In genomic region chr12:25526778-25527177, GRCh38 we compare ENCODE assay signal across 31 cellular contexts. TPM values are rescaled to one million over a fixed set of nuclear protein-coding genes. Genes with fewer than 3 reads are reported as not detected.
"Had no signal": no experiment of that assay in that cellular context is flagged by ENCODE, and none has a peak within 500 bp of the region (broad histone marks: within the 10 kb centered on the region; RNA-seq: fewer than 3 reads in every experiment).

No MANE protein-coding gene starts in this region.

- H3K27me3 ChIP-seq: body of pancreas, breast epithelium had no signal

- H3K27me3 Mint-ChIP-seq: activated CD4-positive, alpha-beta T cell treated with anti-CD3 and anti-CD28 coated beads, Interleukin-2, amount 10 ng/mL, durations not matched to agents 24 days and 14 days; activated naive CD4-positive, alpha-beta T cell treated with anti-CD3 and anti-CD28 coated beads, Interleukin-2, amount 50 U/mL, for 24 hours; activated T-cell treated with anti-CD3 and anti-CD28 coated beads, Interleukin-2, amount 50 U/mL, for 24 hours had no signal

- H3K4me2 ChIP-seq: KMS-11, SK-N-SH had no signal

- H3K4me3 ChIP-seq: body of pancreas, breast epithelium, SJCRH30 had no signal

- H3K27ac Mint-ChIP-seq: activated CD4-positive, alpha-beta T cell treated with anti-CD3 and anti-CD28 coated beads, Interleukin-2, amount 10 ng/mL, durations not matched to agents 24 days and 14 days; activated CD8-positive, alpha-beta T cell treated with anti-CD3 and anti-CD28 coated beads, Interleukin-2, amount 10 ng/mL, durations not matched to agents 7 days and 5 days; activated naive CD4-positive, alpha-beta T cell treated with anti-CD3 and anti-CD28 coated beads, Interleukin-2, amount 50 U/mL, for 24 hours; activated naive CD8-positive, alpha-beta T cell treated with anti-CD3 and anti-CD28 coated beads, Interleukin-2, amount 10 ng/mL, durations not matched to agents 7 days and 5 days; activated T-cell treated with anti-CD3 and anti-CD28 coated beads, Interleukin-2, amount 50 U/mL, for 24 hours; activated T-helper 2 cell treated with anti-CD3 and anti-CD28 coated beads, Interferon-gamma antibody, Interleukin-2, Interleukin-4, amounts not matched to agents 10 μg/mL and 5 μg/mL and 100 μg/mL, durations not matched to agents 14 hours and 24 hours and 36 hours; T-helper 1 cell treated with Interleukin-12 subunit alpha and Interleukin-12 subunit beta and Interleukin-4 antibody, amounts not matched to agents 30 μg/mL and 1 μg/mL, for 36 hours; T-helper 2 cell treated with Interferon-gamma antibody and Interleukin-4, amounts not matched to agents 5 μg/mL and 100 μg/mL, for 36 hours had no signal

- H3K4me1 Mint-ChIP-seq: activated CD4-positive, alpha-beta T cell treated with anti-CD3 and anti-CD28 coated beads, Interleukin-2, amount 10 ng/mL, durations not matched to agents 24 days and 14 days; activated naive CD4-positive, alpha-beta T cell treated with anti-CD3 and anti-CD28 coated beads, Interleukin-2, amount 50 U/mL, for 24 hours; activated naive CD8-positive, alpha-beta T cell treated with anti-CD3 and anti-CD28 coated beads, Interleukin-2, amount 10 ng/mL, durations not matched to agents 7 days and 5 days had no signal

- DNase-seq: activated CD4-positive, alpha-beta T cell treated with anti-CD3 and anti-CD28 coated beads, Interleukin-2, amount 10 ng/mL, durations not matched to agents 24 days and 14 days; activated CD4-positive, alpha-beta T cell treated with anti-CD3 and anti-CD28 coated beads, Interleukin-2, amount 50 U/mL, for 4 hours; activated CD8-positive, alpha-beta T cell treated with anti-CD3 and anti-CD28 coated beads, Interleukin-2, amount 10 ng/mL, durations not matched to agents 7 days and 5 days; activated gamma-delta T cell; activated naive CD4-positive, alpha-beta T cell treated with Interleukin-2 at 50 U/mL for 16 hours; activated naive CD8-positive, alpha-beta T cell treated with anti-CD3 and anti-CD28 coated beads, Interleukin-2, amount 10 ng/mL, durations not matched to agents 7 days and 5 days; activated T-cell treated with anti-CD3 and anti-CD28 coated beads, Interleukin-2, amount 50 U/mL, for 24 hours; body of pancreas; NCI-H1092 treated with DMSO at 0.1 percent for 48 hours; NCI-H146; NCI-H187; NCI-H2029 treated with DMSO at 0.1 percent for 48 hours; NCI-H2107; NCI-H345; NCI-H510A; NCI-H526; NCI-H748 treated with DMSO at 0.1 percent for 48 hours; NK-92 treated with Interleukin-12 subunit alpha and Interleukin-12 subunit beta, amount 100 ng/mL, for 24 hours; PC-3; Right ventricle myocardium superior; SJCRH30; SK-N-SH had no signal

- H3K9me3 ChIP-seq: body of pancreas, breast epithelium, SJCRH30, SK-N-SH had no signal

- H3K9me2 ChIP-seq: SK-N-SH had no signal

- FAIRE-seq: astrocyte, TTC549 had no signal

- H3K9ac ChIP-seq: KMS-11, SK-N-SH had no signal

- H3K9me3 Mint-ChIP-seq: activated CD4-positive, alpha-beta T cell treated with anti-CD3 and anti-CD28 coated beads, Interleukin-2, amount 10 ng/mL, durations not matched to agents 24 days and 14 days; activated naive CD4-positive, alpha-beta T cell treated with anti-CD3 and anti-CD28 coated beads, Interleukin-2, amount 50 U/mL, for 24 hours; activated naive CD8-positive, alpha-beta T cell treated with anti-CD3 and anti-CD28 coated beads, Interleukin-2, amount 10 ng/mL, durations not matched to agents 7 days and 5 days; activated T-cell treated with anti-CD3 and anti-CD28 coated beads, Interleukin-2, amount 50 U/mL, for 24 hours; activated T-helper 2 cell treated with anti-CD3 and anti-CD28 coated beads, Interferon-gamma antibody, Interleukin-2, Interleukin-4, amounts not matched to agents 10 μg/mL and 5 μg/mL and 100 μg/mL, durations not matched to agents 14 hours and 24 hours and 36 hours; T-helper 1 cell treated with Interleukin-12 subunit alpha and Interleukin-12 subunit beta and Interleukin-4 antibody, amounts not matched to agents 30 μg/mL and 1 μg/mL, for 36 hours; T-helper 2 cell treated with Interferon-gamma antibody and Interleukin-4, amounts not matched to agents 5 μg/mL and 100 μg/mL, for 36 hours had no signal

- ATAC-seq: activated CD8-positive, alpha-beta T cell treated with anti-CD3 and anti-CD28 coated beads, Interleukin-2, amount 10 ng/mL, durations not matched to agents 7 days and 5 days; body of pancreas; PC-3 had no signal

- H3K4me3 Mint-ChIP-seq: activated CD4-positive, alpha-beta T cell treated with anti-CD3 and anti-CD28 coated beads, Interleukin-2, amount 10 ng/mL, durations not matched to agents 24 days and 14 days; activated CD8-positive, alpha-beta T cell treated with anti-CD3 and anti-CD28 coated beads, Interleukin-2, amount 10 ng/mL, durations not matched to agents 7 days and 5 days; activated naive CD4-positive, alpha-beta T cell treated with anti-CD3 and anti-CD28 coated beads, Interleukin-2, amount 50 U/mL, for 24 hours; activated naive CD8-positive, alpha-beta T cell treated with anti-CD3 and anti-CD28 coated beads, Interleukin-2, amount 10 ng/mL, durations not matched to agents 7 days and 5 days; activated T-cell treated with anti-CD3 and anti-CD28 coated beads, Interleukin-2, amount 50 U/mL, for 24 hours; T-helper 1 cell treated with Interleukin-12 subunit alpha and Interleukin-12 subunit beta and Interleukin-4 antibody, amounts not matched to agents 30 μg/mL and 1 μg/mL, for 36 hours; T-helper 2 cell treated with Interferon-gamma antibody and Interleukin-4, amounts not matched to agents 5 μg/mL and 100 μg/mL, for 36 hours had no signal

- H3K27ac ChIP-seq: body of pancreas, breast epithelium, KMS-11, SJCRH30 had no signal

- H3K36me3 ChIP-seq: breast epithelium, SJCRH30 had no signal

- H3K36me3 Mint-ChIP-seq: activated naive CD8-positive, alpha-beta T cell treated with anti-CD3 and anti-CD28 coated beads, Interleukin-2, amount 10 ng/mL, durations not matched to agents 7 days and 5 days had no signal

- H3K4me1 ChIP-seq: body of pancreas, breast epithelium, SJCRH30 had no signal

RNA-seq across cellular contexts. Expression of gene LMNTD1, which starts 26.3 kb away (rescaled TPM):
- total RNA-seq: activated CD4-positive, alpha-beta T cell treated with anti-CD3 and anti-CD28 coated beads, Interleukin-2, amount 10 ng/mL, durations not matched to agents 24 days and 14 days; activated CD8-positive, alpha-beta T cell treated with anti-CD3 and anti-CD28 coated beads, Interleukin-2, amount 10 ng/mL, durations not matched to agents 7 days and 5 days; activated naive CD8-positive, alpha-beta T cell treated with anti-CD3 and anti-CD28 coated beads, Interleukin-2, amount 10 ng/mL, durations not matched to agents 7 days and 5 days; activated T-helper 2 cell treated with anti-CD3 and anti-CD28 coated beads, Interferon-gamma antibody, Interleukin-2, Interleukin-4, amounts not matched to agents 10 μg/mL and 5 μg/mL and 100 μg/mL, durations not matched to agents 14 hours and 24 hours and 36 hours; astrocyte; breast epithelium; LHCN-M2; PC-3; Right ventricle myocardium superior; SJCRH30 had no signal
